ENCODE assay signal across 22 cellular contexts in the genomic region with DNA sequence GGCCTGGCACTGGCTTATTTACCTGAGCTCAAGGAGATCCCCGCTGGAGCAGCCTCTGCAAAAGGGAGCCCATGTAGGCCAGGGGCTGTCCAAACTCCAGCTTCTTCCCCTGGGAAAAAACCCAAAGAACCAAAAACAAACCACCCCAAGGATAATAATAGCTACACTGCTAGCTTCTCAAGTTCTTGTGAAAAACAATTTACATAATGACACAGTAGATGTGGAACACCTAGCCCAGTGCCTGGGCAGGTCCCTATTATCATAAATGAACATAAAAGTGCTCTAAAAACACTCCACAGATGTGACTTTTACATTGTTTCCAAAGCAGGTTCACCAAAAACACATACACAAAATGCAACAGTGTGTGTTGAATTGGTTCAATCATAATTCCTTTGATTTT. TPM values are rescaled to one million over a fixed set of nuclear protein-coding genes. Genes with fewer than 3 reads are reported as not detected.
DNase-seq lines count a peak whose midpoint lies in the region; ATAC-seq, FAIRE-seq and TF ChIP-seq lines count a peak whose summit lies in the region.
"Had no signal": no experiment of that assay in that cellular context is flagged by ENCODE, and none has a peak within 500 bp of the region (broad histone marks: within the 10 kb centered on the region; RNA-seq: fewer than 3 reads in every experiment).

No MANE protein-coding gene starts in this region.

- H3K79me2 ChIP-seq in HepG2 (ENCODE audit: insufficient read depth, low read length), result no peaks in the 10 kb centered on the region

- H3K36me3 Mint-ChIP-seq in IgD-negative memory B cell, result peaks cover 5% of the 10 kb centered on the region
- H3K36me3 Mint-ChIP-seq in stimulated activated naive B cell treated with anti-CD40 and anti-IgM and Interleukin-4, amounts not matched to agents 10 μg/mL and 1 μg/mL and 100 μg/mL, for 72 hours, result peaks cover 5 to 14% of the 10 kb centered on the region in 2 donors
- peaks cover 32 to 33% of the 10 kb centered on the region in 2 donors for H3K36me3 Mint-ChIP-seq in CD4-positive, alpha-beta memory T cell

- H3K4me2 ChIP-seq in HepG2 (ENCODE audit: low read depth, low read length), result no peak overlapping the region
- H3K4me2 ChIP-seq: A549, BLaER1 had no signal

- no peak for TF ChIP-seq POLR2A in HepG2 (IDR thresholded peaks at IDR 0.05; ENCODE audit: insufficient read depth in 1 of 2, low read depth in 2 of 2, low read length in 2 of 2)
- TF ChIP-seq POLR2A in right lobe of liver (IDR thresholded peaks at IDR 0.05), result no peak

- no peak overlapping the region for H3K27ac ChIP-seq in HepG2 (ENCODE audit: extremely low read length, insufficient read depth, low read length)
- no peak overlapping the region for H3K27ac ChIP-seq in right lobe of liver
- peak overlapping the region in 32 of 59 donors; percentile 16 to 76 (median 42) for H3K27ac ChIP-seq in dorsolateral prefrontal cortex
- H3K27ac ChIP-seq in CD4-positive, alpha-beta memory T cell (ENCODE audit: low read depth, low read length), result no peak overlapping the region
- H3K27ac ChIP-seq: 22Rv1, A549, BLaER1, GM23248, HL-60 had no signal

- TF ChIP-seq CTCF in HepG2 (CRISPR knock-in tag; IDR thresholded peaks at IDR 0.05), result no peak
- no peak for TF ChIP-seq CTCF in right lobe of liver (IDR thresholded peaks at IDR 0.05)
- TF ChIP-seq CTCF in dorsolateral prefrontal cortex (IDR thresholded peaks at IDR 0.05 in 54 of 56, conservative IDR thresholded peaks at IDR 0.05 in 2 of 56; ENCODE audit: low read depth in 1 of 56, partially characterized antibody in 56 of 56), result no peak

- H3K27me3 Mint-ChIP-seq in IgD-negative memory B cell, result no peaks in the 10 kb centered on the region
- H3K27me3 Mint-ChIP-seq in stimulated activated naive B cell treated with anti-CD40 and anti-IgM and Interleukin-4, amounts not matched to agents 10 μg/mL and 1 μg/mL and 100 μg/mL, for 72 hours, result no peaks in the 10 kb centered on the region
- no peaks in the 10 kb centered on the region for H3K27me3 Mint-ChIP-seq in CD4-positive, alpha-beta memory T cell

- peaks cover 12% of the 10 kb centered on the region for H3K4me1 ChIP-seq in HepG2 (ENCODE audit: insufficient read depth, low read length)
- H3K4me1 ChIP-seq in right lobe of liver, result no peaks in the 10 kb centered on the region
- H3K4me1 ChIP-seq in CD4-positive, alpha-beta memory T cell (ENCODE audit: insufficient read depth, low read length), result no peaks in the 10 kb centered on the region
- H3K4me1 ChIP-seq: HAP-1 had no signal

- POLR2A ChIA-PET in HepG2 (lab: Yijun Ruan, JAX), result interaction anchor here (0.6 to 1.8 kb wide), 4 partner anchors 11 to 40 kb away, joined by 3 to 5 read pairs (median 4); no protein-coding TSS in a partner anchor
- POLR2A ChIA-PET in CD4-positive, alpha-beta memory T cell (lab: Charles Lee; ENCODE audit: partially characterized antibody), result no interaction called here

- TSS peak; percentile 36 for BruUV-seq in HepG2 (replicated peaks; lab: Mats Ljungman, UMichigan)

- H3K4me3 Mint-ChIP-seq in IgD-negative memory B cell, result no peak overlapping the region
- H3K4me3 Mint-ChIP-seq in stimulated activated naive B cell treated with anti-CD40 and anti-IgM and Interleukin-4, amounts not matched to agents 10 μg/mL and 1 μg/mL and 100 μg/mL, for 72 hours, result peak overlapping the region; percentile 5 to 34
- H3K4me3 Mint-ChIP-seq in CD4-positive, alpha-beta memory T cell, result no peak overlapping the region
- H3K4me3 Mint-ChIP-seq: CD14-positive monocyte; CD8-positive, alpha-beta T cell had no signal

- CTCF ChIA-PET in HepG2 (lab: Yijun Ruan, JAX; ENCODE audit: low intra/inter-chr PET ratio, low total read pairs), result no interaction called here
- CTCF ChIA-PET in CD4-positive, alpha-beta memory T cell (lab: Charles Lee; ENCODE audit: partially characterized antibody), result interaction anchor here (1.1 to 1.9 kb wide), 4 partner anchors 10 to 108 kb away, joined by 3 to 10 read pairs (median 3); no protein-coding TSS in a partner anchor

- no peaks in the 10 kb centered on the region for H4K20me1 ChIP-seq in HepG2 (ENCODE audit: insufficient read depth, low read length)
- H4K20me1 ChIP-seq: BLaER1 had no signal

- H3K9me3 Mint-ChIP-seq in IgD-negative memory B cell, result no peaks in the 10 kb centered on the region
- H3K9me3 Mint-ChIP-seq in stimulated activated naive B cell treated with anti-CD40 and anti-IgM and Interleukin-4, amounts not matched to agents 10 μg/mL and 1 μg/mL and 100 μg/mL, for 72 hours, result no peaks in the 10 kb centered on the region
- H3K9me3 Mint-ChIP-seq in CD4-positive, alpha-beta memory T cell, result peaks cover 0 to 1% (median 0%) of the 10 kb centered on the region in 8 donors
- H3K9me3 Mint-ChIP-seq: CD14-positive monocyte; CD8-positive, alpha-beta T cell had no signal

- no peak for TF ChIP-seq RAD21 in HepG2 (CRISPR knock-in tag; IDR thresholded peaks at IDR 0.05)

- no peak for FAIRE-seq in HepG2 (lab: Jason Lieb, UNC)
- FAIRE-seq: A549, GM12891, GM18507 had no signal

- no peak for ATAC-seq in HepG2
- ATAC-seq in right lobe of liver, result no peak
- ATAC-seq in stimulated activated naive B cell treated with anti-CD40 and anti-IgM and Interleukin-4, amounts not matched to agents 10 μg/mL and 1 μg/mL and 100 μg/mL, for 72 hours (replicated peaks), result peak; percentile 64 to 67
- ATAC-seq: A549; CD8-positive, alpha-beta T cell had no signal

- no peak overlapping the region for H3K9ac ChIP-seq in HepG2 (ENCODE audit: insufficient read depth, low read depth, low read length)
- H3K9ac ChIP-seq: BLaER1, GM23248 had no signal

- no peak for DNase-seq in HepG2 (ENCODE audit: low spot score)
- no peak for DNase-seq in right lobe of liver
- peak in 1 of 10 donors; percentile 34 for DNase-seq in dorsolateral prefrontal cortex
- peak; percentile 19 for DNase-seq in stimulated activated naive B cell treated with anti-CD40 and anti-IgM and Interleukin-4, amounts not matched to agents 10 μg/mL and 1 μg/mL and 100 μg/mL, for 72 hours
- no peak for DNase-seq in activated naive CD4-positive, alpha-beta T cell (lab: John Stamatoyannopoulos, UW)
- no peak for DNase-seq in UCSD-AML1 (lab: John Stamatoyannopoulos, UW; ENCODE audit: unreplicated experiment)
- DNase-seq in CD4-positive, alpha-beta memory T cell, result no peak
- DNase-seq: Calu3; CD8-positive, alpha-beta T cell; DMS79 treated with DMSO at 0.1 percent for 48 hours; GF-D8; GM23248; IMR-90 had no signal

- peak overlapping the region in 2 of 3 donors; percentile 25 to 45 for H3K27ac Mint-ChIP-seq in IgD-negative memory B cell
- peak overlapping the region; percentile 84 for H3K27ac Mint-ChIP-seq in stimulated activated naive B cell treated with anti-CD40 and anti-IgM and Interleukin-4, amounts not matched to agents 10 μg/mL and 1 μg/mL and 100 μg/mL, for 72 hours
- H3K27ac Mint-ChIP-seq in CD4-positive, alpha-beta memory T cell, result peak overlapping the region in 3 of 7 donors; percentile 25 to 57 (median 35)
- H3K27ac Mint-ChIP-seq: CD8-positive, alpha-beta T cell had no signal

- peaks cover 0 to 7% (median 4%) of the 10 kb centered on the region in 3 donors for H3K4me1 Mint-ChIP-seq in IgD-negative memory B cell
- H3K4me1 Mint-ChIP-seq in stimulated activated naive B cell treated with anti-CD40 and anti-IgM and Interleukin-4, amounts not matched to agents 10 μg/mL and 1 μg/mL and 100 μg/mL, for 72 hours, result peaks cover 31 to 52% of the 10 kb centered on the region in 2 donors
- peaks cover 0 to 2% (median 0%) of the 10 kb centered on the region in 4 donors for H3K4me1 Mint-ChIP-seq in CD4-positive, alpha-beta memory T cell
- H3K4me1 Mint-ChIP-seq: CD14-positive monocyte had no signal

- H3K4me3 ChIP-seq in HepG2 (replicated peaks in 1 of 3; ENCODE audit: insufficient read depth in 1 of 3, low read depth in 2 of 3, low read length in 3 of 3), result no peak overlapping the region
- no peak overlapping the region for H3K4me3 ChIP-seq in right lobe of liver
- H3K4me3 ChIP-seq in dorsolateral prefrontal cortex, result no peak overlapping the region
- H3K4me3 ChIP-seq in CD4-positive, alpha-beta memory T cell (ENCODE audit: low read length in 2 of 2), result no peak overlapping the region
- H3K4me3 ChIP-seq: A549, BLaER1, GM23248, HAP-1 had no signal

- no peak overlapping the region for H2AFZ ChIP-seq in HepG2 (ENCODE audit: low read length)
- H2AFZ ChIP-seq: GM23248 had no signal

- no peaks in the 10 kb centered on the region for H3K27me3 ChIP-seq in HepG2 (ENCODE audit: control insufficient read depth in 1 of 2, insufficient read depth in 2 of 2, low read length in 2 of 2)
- H3K27me3 ChIP-seq in right lobe of liver, result no peaks in the 10 kb centered on the region
- no peaks in the 10 kb centered on the region for H3K27me3 ChIP-seq in dorsolateral prefrontal cortex
- H3K27me3 ChIP-seq in CD4-positive, alpha-beta memory T cell (ENCODE audit: insufficient read depth, low read length), result no peaks in the 10 kb centered on the region
- H3K27me3 ChIP-seq: BLaER1 had no signal

- in situ Hi-C loops in HepG2 (cut with HindIII; ENCODE audit: extremely low pct_ligation_motif_present, low pct_unique_long_range_greater_than_20kb), result no loop called here

- TF ChIP-seq EP300 in HepG2 (IDR thresholded peaks at IDR 0.05; ENCODE audit: low read depth in 2 of 2, low read length in 2 of 2) (no peak), HepG2 (CRISPR knock-in tag; IDR thresholded peaks at IDR 0.05; ENCODE audit: borderline replicate concordance) (no peak)

- H3K9me3 ChIP-seq in HepG2 (ENCODE audit: low read length) (no peaks in the 10 kb centered on the region), right lobe of liver (no peaks in the 10 kb centered on the region)
- no peaks in the 10 kb centered on the region for H3K9me3 ChIP-seq in CD4-positive, alpha-beta memory T cell (ENCODE audit: control insufficient read depth in 1 of 2, low read length in 2 of 2)
- H3K9me3 ChIP-seq: A549, BLaER1, HAP-1 had no signal

- H3K36me3 ChIP-seq in HepG2 (replicated peaks in 1 of 2; ENCODE audit: control insufficient read depth in 1 of 2, insufficient read depth in 2 of 2, low read length in 2 of 2) (peaks cover 0 to 20% of the 10 kb centered on the region in 2 experiments; a peak in 3 of 5 replicates), right lobe of liver (no peaks in the 10 kb centered on the region)
- H3K36me3 ChIP-seq in CD4-positive, alpha-beta memory T cell (ENCODE audit: insufficient read depth, low read length), result peaks cover 11% of the 10 kb centered on the region

- intact Hi-C loops in HepG2 (cut with micrococcal nuclease; ENCODE audit: unreplicated experiment) (no loop called here), right lobe of liver (cut with DNase I) (no loop called here), dorsolateral prefrontal cortex (cut with DNase I) (no loop called here)
- intact Hi-C loops in CD4-positive, alpha-beta memory T cell (cut with micrococcal nuclease), result no loop called here

- WGBS in HepG2 (ENCODE audit: low lambda C conversion rate), result 100% methylated on average over 1 of the region's 1 CpG
- 100% methylated on average over 1 of the region's 1 CpG for WGBS in right lobe of liver (ENCODE audit: insufficient coverage, low coverage, low lambda C conversion rate, missing lambda C conversion rate)

RNA-seq across cellular contexts. Expression of a gene that starts 27.3 kb away (rescaled TPM):
- total RNA-seq in HepG2 (2016; rRNA removed; fragmentation: Illumina TruSeq; extraction: Trizol), result 216 and 292 TPM in 2 replicates
- total RNA-seq in HepG2 (2016; cell fraction: cytosol; rRNA removed; fragmentation: Illumina TruSeq; extraction: Trizol; ENCODE audit: low read depth), result 661 and 704 TPM in 2 replicates
- 238 and 290 TPM in 2 replicates for total RNA-seq in HepG2 (2016; cell fraction: insoluble cytoplasmic fraction; rRNA removed; fragmentation: Illumina TruSeq; extraction: Trizol)
- 633 and 641 TPM in 2 replicates for total RNA-seq in HepG2 (2016; cell fraction: membrane; rRNA removed; fragmentation: Illumina TruSeq; extraction: Trizol)
- total RNA-seq in HepG2 (2016; cell fraction: nucleus; rRNA removed; fragmentation: Illumina TruSeq; extraction: Trizol), result 133 and 151 TPM in 2 replicates
- polyA plus RNA-seq in HepG2 (2011; rRNA removed), result 159 and 193 TPM in 2 replicates
- 149 and 152 TPM in 2 replicates for polyA plus RNA-seq in HepG2 (2011; cell fraction: cytosol; rRNA removed)
- 166 and 206 TPM in 2 replicates for polyA plus RNA-seq in HepG2 (2011; cell fraction: nucleus; rRNA removed)
- polyA plus RNA-seq in HepG2 (2012), result 145 and 146 TPM in 2 replicates
- polyA plus RNA-seq in HepG2 (2016; cell fraction: cytosol; fragmentation: Illumina TruSeq; extraction: Trizol; ENCODE audit: low read depth), result 677 and 732 TPM in 2 replicates
- 223 and 226 TPM in 2 replicates for polyA plus RNA-seq in HepG2 (2016; cell fraction: insoluble cytoplasmic fraction; fragmentation: Illumina TruSeq; extraction: Trizol; ENCODE audit: low read depth)
- 572 and 580 TPM in 2 replicates for polyA plus RNA-seq in HepG2 (2016; cell fraction: membrane; fragmentation: Illumina TruSeq; extraction: Trizol; ENCODE audit: low read depth)
- 273 and 282 TPM in 2 replicates for polyA plus RNA-seq in HepG2 (2016; cell fraction: nucleus; fragmentation: Illumina TruSeq; extraction: Trizol; ENCODE audit: insufficient read depth, low read depth)
- 85.8 and 95.1 TPM in 2 replicates for polyA minus RNA-seq in HepG2 (2011; rRNA and poly(A)+ RNA removed; ENCODE audit: low replicate concordance)
- polyA minus RNA-seq in HepG2 (2011; cell fraction: cytosol; rRNA and poly(A)+ RNA removed), result 30.3 and 32.7 TPM in 2 replicates
- polyA minus RNA-seq in HepG2 (2011; cell fraction: nucleus; rRNA and poly(A)+ RNA removed), result 68.9 and 72.5 TPM in 2 replicates
- 10 to 100 TPM; 19.8 to 34.5 (median 24.8) TPM for total RNA-seq in right lobe of liver
- 17.3 TPM for polyA plus RNA-seq in IgD-negative memory B cell
- total RNA-seq in dorsolateral prefrontal cortex, result 10 to 100 TPM; 24.6 to 89.3 (median 51.6) TPM
- 1 to 10 TPM; 8.4 to 8.6 TPM for total RNA-seq in CD4-positive, alpha-beta memory T cell
- 10 to 100 TPM; 11.3 to 18.1 TPM for polyA plus RNA-seq in CD4-positive, alpha-beta memory T cell

RNA-seq across cellular contexts. Expression of a gene that starts 54.9 kb away (rescaled TPM):
- total RNA-seq in HepG2 (2016; rRNA removed; fragmentation: Illumina TruSeq; extraction: Trizol) (2,066 and 2,598 TPM in 2 replicates), right lobe of liver (1,000 to 10,000 TPM; 1,045 to 2,319 (median 1,420) TPM), dorsolateral prefrontal cortex (1,000 to 10,000 TPM in 119 of 120 experiments, 100 to 1,000 TPM in 1; 963 to 2,431 (median 1,830) TPM)
- total RNA-seq in HepG2 (2016; cell fraction: cytosol; rRNA removed; fragmentation: Illumina TruSeq; extraction: Trizol; ENCODE audit: low read depth), result 1,884 and 2,042 TPM in 2 replicates
- total RNA-seq in HepG2 (2016; cell fraction: insoluble cytoplasmic fraction; rRNA removed; fragmentation: Illumina TruSeq; extraction: Trizol), result 2,199 and 2,677 TPM in 2 replicates
- 1,573 and 1,587 TPM in 2 replicates for total RNA-seq in HepG2 (2016; cell fraction: membrane; rRNA removed; fragmentation: Illumina TruSeq; extraction: Trizol)
- 582 and 612 TPM in 2 replicates for total RNA-seq in HepG2 (2016; cell fraction: nucleus; rRNA removed; fragmentation: Illumina TruSeq; extraction: Trizol)
- polyA plus RNA-seq in HepG2 (2011; rRNA removed) (1,130 and 1,263 TPM in 2 replicates), IgD-negative memory B cell (2,178 TPM)
- 1,588 and 1,623 TPM in 2 replicates for polyA plus RNA-seq in HepG2 (2011; cell fraction: cytosol; rRNA removed)
- polyA plus RNA-seq in HepG2 (2011; cell fraction: nucleus; rRNA removed), result 397 and 543 TPM in 2 replicates
- polyA plus RNA-seq in HepG2 (2012), result 1,977 and 2,062 TPM in 2 replicates
- 1,937 and 2,024 TPM in 2 replicates for polyA plus RNA-seq in HepG2 (2016; cell fraction: cytosol; fragmentation: Illumina TruSeq; extraction: Trizol; ENCODE audit: low read depth)
- 1,705 and 1,710 TPM in 2 replicates for polyA plus RNA-seq in HepG2 (2016; cell fraction: insoluble cytoplasmic fraction; fragmentation: Illumina TruSeq; extraction: Trizol; ENCODE audit: low read depth)
- polyA plus RNA-seq in HepG2 (2016; cell fraction: membrane; fragmentation: Illumina TruSeq; extraction: Trizol; ENCODE audit: low read depth), result 1,088 and 1,107 TPM in 2 replicates
- polyA plus RNA-seq in HepG2 (2016; cell fraction: nucleus; fragmentation: Illumina TruSeq; extraction: Trizol; ENCODE audit: insufficient read depth, low read depth), result 679 and 692 TPM in 2 replicates
- 1,440 and 2,606 TPM in 2 replicates for polyA minus RNA-seq in HepG2 (2011; rRNA and poly(A)+ RNA removed; ENCODE audit: low replicate concordance)
- 681 and 793 TPM in 2 replicates for polyA minus RNA-seq in HepG2 (2011; cell fraction: cytosol; rRNA and poly(A)+ RNA removed)
- 194 and 303 TPM in 2 replicates for polyA minus RNA-seq in HepG2 (2011; cell fraction: nucleus; rRNA and poly(A)+ RNA removed)
- total RNA-seq in CD4-positive, alpha-beta memory T cell, result 100 to 1,000 TPM; 523 to 560 TPM
- 1,000 to 10,000 TPM; 1,629 to 1,970 TPM for polyA plus RNA-seq in CD4-positive, alpha-beta memory T cell

Comparison
In these comparisons a context has a peak if more than half of its experiments do, and no peak if none do; other contexts are left out.
1. ATAC-seq: peak in stimulated activated naive B cell treated with anti-CD40 and anti-IgM and Interleukin-4, amounts not matched to agents 10 μg/mL and 1 μg/mL and 100 μg/mL, for 72 hours (2 of 2); none in HepG2 (single experiment) and right lobe of liver (0 of 4).
2. H3K27ac ChIP-seq: peak in dorsolateral prefrontal cortex (32 of 59); none in HepG2 (single experiment), right lobe of liver (0 of 3) and CD4-positive, alpha-beta memory T cell (single experiment).
3. H3K4me3 Mint-ChIP-seq: peak in stimulated activated naive B cell treated with anti-CD40 and anti-IgM and Interleukin-4, amounts not matched to agents 10 μg/mL and 1 μg/mL and 100 μg/mL, for 72 hours (2 of 2); none in IgD-negative memory B cell (0 of 4) and CD4-positive, alpha-beta memory T cell (0 of 8).